In the genomic region with DNA sequence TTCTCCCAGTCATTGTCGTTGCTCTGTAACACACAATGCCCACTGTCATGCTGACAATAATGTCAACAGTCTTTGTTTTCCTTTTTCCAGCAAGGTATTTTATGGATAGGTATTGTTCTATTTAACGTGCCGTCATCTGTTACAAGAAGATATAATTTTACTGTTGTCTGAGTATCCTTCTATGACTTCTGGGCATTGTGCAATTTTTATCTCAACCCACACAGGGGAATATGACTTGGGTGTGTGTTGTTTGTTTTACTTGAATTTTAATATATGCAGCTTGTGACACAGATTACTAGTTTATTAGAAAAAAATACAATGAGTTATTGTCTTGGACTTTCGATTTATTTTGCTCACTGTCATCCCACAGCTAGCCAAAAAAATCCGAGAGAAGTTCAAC, we compare ENCODE assay signal across 14 cellular contexts.
DNase-seq lines count a peak whose midpoint lies in the region; ATAC-seq, FAIRE-seq and TF ChIP-seq lines count a peak whose summit lies in the region.
"Had no signal": no experiment of that assay in that cellular context is flagged by ENCODE, and none has a peak within 500 bp of the region (broad histone marks: within the 10 kb centered on the region; RNA-seq: fewer than 3 reads in every experiment).

No MANE protein-coding gene starts in this region.

- H3K9me3 ChIP-seq in mucosa of descending colon (no peaks in the 10 kb centered on the region), H9 (ENCODE audit: control insufficient read depth, low read depth, low read length) (no peaks in the 10 kb centered on the region)
- H3K9me3 ChIP-seq: HAP-1 had no signal

- no peak overlapping the region for H2BK15ac ChIP-seq in H9 (ENCODE audit: low read depth, low read length)

- H3K27me3 ChIP-seq in H9 (ENCODE audit: insufficient read depth, low read length): no peaks in the 10 kb centered on the region

- no peak overlapping the region for H3K4ac ChIP-seq in H9 (ENCODE audit: low read depth, low read length)

- no peak overlapping the region for H3K9ac ChIP-seq in H9 (ENCODE audit: extremely low read depth, insufficient read length, low read length)

- no peak overlapping the region for H2BK20ac ChIP-seq in H9 (ENCODE audit: low read depth, low read length, poor library complexity, severe bottlenecking)

- no peak overlapping the region for H2BK12ac ChIP-seq in H9 (ENCODE audit: insufficient read length, low read depth, low read length)

- H3K4me3 Mint-ChIP-seq in endothelial cell (ENCODE audit: unreplicated experiment) (no peak overlapping the region), H9 (no peak overlapping the region), Calu3 (ENCODE audit: low read depth, unreplicated experiment) (no peak overlapping the region)
- H3K4me3 Mint-ChIP-seq: B cell; CD4-positive, CD25-positive, alpha-beta regulatory T cell had no signal

- ATAC-seq in mucosa of descending colon: peak; percentile 67

- BruUV-seq in Calu3 (replicated peaks; lab: Mats Ljungman, UMichigan): no TSS peak

- no peaks in the 10 kb centered on the region for H4K20me1 ChIP-seq in H9 (ENCODE audit: control insufficient read depth, insufficient read depth, insufficient read length)

- H3K4me1 Mint-ChIP-seq in endothelial cell (ENCODE audit: unreplicated experiment) (peaks cover 41% of the 10 kb centered on the region), H9 (peaks cover 45 to 55% of the 10 kb centered on the region in 2 experiments), Calu3 (ENCODE audit: low read depth, unreplicated experiment) (no peaks in the 10 kb centered on the region)
- H3K4me1 Mint-ChIP-seq: B cell had no signal

- no peaks in the 10 kb centered on the region; the same call in 1 of the 2 replicates for H3K79me2 ChIP-seq in H9 (ENCODE audit: insufficient read depth, low read length)

- intact Hi-C loops in mucosa of descending colon (cut with DNase I, micrococcal nuclease): no loop called here
- intact Hi-C loops in Calu3 (cut with micrococcal nuclease; ENCODE audit: unreplicated experiment): no loop called here

- no CpG with 5 or more reads among the region's 5 CpGs for WGBS in H9 (ENCODE audit: extremely low coverage, insufficient read length, low lambda C conversion rate)

- TF ChIP-seq CTCF in endothelial cell (IDR thresholded peaks at IDR 0.05; ENCODE audit: unreplicated experiment) (no peak), mucosa of descending colon (IDR thresholded peaks at IDR 0.05) (no peak), H9 (conservative IDR thresholded peaks at IDR 0.05) (no peak), Calu3 (IDR thresholded peaks at IDR 0.05; ENCODE audit: unreplicated experiment) (no peak)

- H3K36me3 Mint-ChIP-seq in endothelial cell (ENCODE audit: low read depth, unreplicated experiment) (no peaks in the 10 kb centered on the region), H9 (ENCODE audit: insufficient read depth in 1 of 3, low read depth in 3 of 3) (peaks cover 0 to 14% (median 6%) of the 10 kb centered on the region in 3 experiments; a peak in 4 of 7 replicates), Calu3 (ENCODE audit: insufficient read depth, unreplicated experiment) (no peaks in the 10 kb centered on the region)
- H3K36me3 Mint-ChIP-seq: CD4-positive, CD25-positive, alpha-beta regulatory T cell had no signal

- H3K23me2 ChIP-seq in H9 (ENCODE audit: insufficient read length, low read depth, low read length, poor library complexity, severe bottlenecking): no peaks in the 10 kb centered on the region

- no peak overlapping the region for H4K8ac ChIP-seq in H9 (replicated peaks; ENCODE audit: insufficient read length, low read depth, low read length)

- H3K18ac ChIP-seq in H9 (ENCODE audit: insufficient read length, low read depth, low read length): no peak overlapping the region

- no peak overlapping the region for H2BK5ac ChIP-seq in H9 (ENCODE audit: insufficient read length, low read length)

- H3K27ac Mint-ChIP-seq in endothelial cell (ENCODE audit: unreplicated experiment): peak overlapping the region; percentile 87
- peak overlapping the region in 1 of 3 experiments; percentile 85; a peak in 3 of 7 replicates for H3K27ac Mint-ChIP-seq in H9
- H3K27ac Mint-ChIP-seq in Calu3 (ENCODE audit: unreplicated experiment): no peak overlapping the region
- H3K27ac Mint-ChIP-seq: B cell; CD4-positive, CD25-positive, alpha-beta regulatory T cell had no signal

- H3K27ac ChIP-seq in H9 (ENCODE audit: insufficient read length, low read depth, low read length): no peak overlapping the region
- H3K27ac ChIP-seq: SK-N-MC had no signal

- CTCF ChIA-PET in Calu3 (lab: Charles Lee): interaction anchor here (1.0 kb wide), 1 partner anchor 15 kb away, joined by 3 read pairs; no protein-coding TSS in a partner anchor

- H4K5ac ChIP-seq in H9 (ENCODE audit: insufficient read length, low read depth, low read length): no peak overlapping the region

- no peak overlapping the region for H3K4me2 ChIP-seq in H9 (ENCODE audit: insufficient read depth, insufficient read length, low read length)

- H3K36me3 ChIP-seq in mucosa of descending colon (ENCODE audit: low read depth): no peaks in the 10 kb centered on the region
- H3K36me3 ChIP-seq: HAP-1 had no signal

- no peak overlapping the region for H2AFZ ChIP-seq in H9 (ENCODE audit: low read length)

- H3K14ac ChIP-seq in H9 (ENCODE audit: insufficient read depth, low read length): no peak overlapping the region

- no peak overlapping the region for H3T11ph ChIP-seq in H9 (ENCODE audit: low read length)

- no peak overlapping the region for H2BK120ac ChIP-seq in H9 (ENCODE audit: low read depth, low read length, poor library complexity, severe bottlenecking)

- no peak overlapping the region for H4K91ac ChIP-seq in H9 (ENCODE audit: insufficient read length, low read depth, low read length)

- no peak overlapping the region for H2AK5ac ChIP-seq in H9 (ENCODE audit: insufficient read length, low read length)

- no peak overlapping the region for H3K23ac ChIP-seq in H9 (ENCODE audit: insufficient read length, low read depth, low read length)

- FAIRE-seq in GM12891 (lab: Jason Lieb, UNC): no peak
- FAIRE-seq: D721Med had no signal

- TF ChIP-seq POLR2A in GM12891 (IDR thresholded peaks at IDR 0.05; ENCODE audit: low read depth, low read length): no peak

- peak; percentile 11 for DNase-seq in NCI-H146 treated with DMSO at 0.1 percent for 48 hours (lab: John Stamatoyannopoulos, UW; ENCODE audit: unreplicated experiment)
- peak; percentile 78 for DNase-seq in NCI-H748 (lab: John Stamatoyannopoulos, UW; ENCODE audit: unreplicated experiment)
- no peak for DNase-seq in endothelial cell (ENCODE audit: low spot score)
- DNase-seq in mucosa of descending colon: no peak
- DNase-seq in H9: no peak
- no peak for DNase-seq in Calu3
- DNase-seq in GM12891 (ENCODE audit: insufficient read length, low spot score): no peak
- DNase-seq: CD4-positive, CD25-positive, alpha-beta regulatory T cell; NCI-H1105 treated with DMSO at 0.1 percent for 48 hours; NCI-H510A had no signal

- no peaks in the 10 kb centered on the region for H3K4me1 ChIP-seq in mucosa of descending colon (ENCODE audit: low read depth)
- H3K4me1 ChIP-seq in H9 (ENCODE audit: insufficient read depth, low read length): peaks cover 2% of the 10 kb centered on the region; the same call in 1 of the 2 replicates

- peaks cover 5% of the 10 kb centered on the region for H3K79me1 ChIP-seq in H9 (ENCODE audit: insufficient read depth, low read depth, low read length, poor library complexity, severe bottlenecking)

- H3K56ac ChIP-seq in H9 (ENCODE audit: insufficient read length, low read depth, low read length): no peak overlapping the region

- H3K27me3 Mint-ChIP-seq in endothelial cell (ENCODE audit: unreplicated experiment) (peaks cover 2% of the 10 kb centered on the region), H9 (ENCODE audit: low read depth) (no peaks in the 10 kb centered on the region), Calu3 (ENCODE audit: unreplicated experiment) (no peaks in the 10 kb centered on the region)

- H3K4me3 ChIP-seq in mucosa of descending colon: no peak overlapping the region
- H3K4me3 ChIP-seq: HAP-1, SK-N-MC had no signal

- H3K9me3 Mint-ChIP-seq in endothelial cell (ENCODE audit: unreplicated experiment): no peaks in the 10 kb centered on the region
- no peaks in the 10 kb centered on the region for H3K9me3 Mint-ChIP-seq in H9
- no peaks in the 10 kb centered on the region for H3K9me3 Mint-ChIP-seq in Calu3 (ENCODE audit: low read depth, unreplicated experiment)
- H3K9me3 Mint-ChIP-seq: CD4-positive, CD25-positive, alpha-beta regulatory T cell had no signal

TF ChIP-seq in GM12891, 5 proteins besides CTCF, POLR2A, EP300 and RAD21:
- TF ChIP-seq SPI1 (IDR thresholded peaks at IDR 0.05; ENCODE audit: low read depth, low read length): no peak
- no peak for TF ChIP-seq TAF1 (IDR thresholded peaks at IDR 0.05; ENCODE audit: low read depth, low read length)
- TF ChIP-seq POLR2AphosphoS5 (IDR thresholded peaks at IDR 0.05; ENCODE audit: low read depth, low read length): no peak
- TF ChIP-seq POU2F2 (IDR thresholded peaks at IDR 0.05; ENCODE audit: low read depth, low read length): no peak
- no peak for TF ChIP-seq PAX5 (IDR thresholded peaks at IDR 0.05; ENCODE audit: insufficient read depth, low read length, severe bottlenecking)

Comparison
In these comparisons a context has a peak if more than half of its experiments do, and no peak if none do; other contexts are left out.
1. DNase-seq: peak in NCI-H146 treated with DMSO at 0.1 percent for 48 hours (single experiment) and NCI-H748 (single experiment); none in endothelial cell (single experiment), mucosa of descending colon (0 of 3), H9 (single experiment), Calu3 (single experiment) and GM12891 (single experiment).